14 cellular contexts compared by ENCODE assay signal in the genomic region with DNA sequence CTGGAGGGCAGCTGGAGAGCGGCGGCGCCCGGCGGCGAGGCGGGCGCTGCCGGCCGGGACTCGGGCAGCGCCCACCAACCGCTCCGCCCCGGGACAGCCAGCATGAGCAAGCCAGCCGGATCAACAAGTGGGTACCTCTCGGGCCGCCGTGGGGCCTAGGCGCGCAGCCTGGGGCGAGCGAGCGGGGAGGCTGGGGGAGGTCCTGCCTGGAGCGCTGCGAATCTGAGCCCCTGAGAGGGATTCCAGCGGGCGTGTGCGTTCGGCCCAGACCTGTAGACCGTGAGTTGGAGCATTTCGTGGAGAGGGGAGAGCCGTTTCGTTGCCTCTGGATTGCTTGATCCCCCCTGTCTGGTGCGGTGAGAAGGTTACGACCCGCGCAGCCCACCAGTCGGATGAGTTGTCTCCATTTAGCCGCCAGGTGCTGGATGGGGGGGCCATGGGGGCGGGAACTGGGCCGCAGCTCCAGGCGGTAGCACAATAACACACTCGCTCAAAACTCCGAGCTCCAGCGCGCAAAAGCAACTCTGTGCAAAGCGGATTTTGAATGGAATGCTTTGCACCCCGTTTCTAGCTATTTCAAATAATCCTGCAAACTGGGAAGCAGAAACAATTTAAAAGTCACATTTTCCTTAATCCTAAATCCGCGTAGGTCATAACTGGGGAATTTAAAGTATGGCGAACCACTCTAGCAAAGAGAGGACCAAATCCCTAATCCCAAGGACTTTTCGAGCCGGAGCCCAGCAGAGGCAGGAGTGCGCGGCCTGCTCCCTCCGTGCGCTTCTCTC. TPM values are rescaled to one million over a fixed set of nuclear protein-coding genes. Genes with fewer than 3 reads are reported as not detected.
DNase-seq lines count a peak whose midpoint lies in the region; ATAC-seq and TF ChIP-seq lines count a peak whose summit lies in the region.
"Had no signal": no experiment of that assay in that cellular context is flagged by ENCODE, and none has a peak within 500 bp of the region (broad histone marks: within the 10 kb centered on the region; RNA-seq: fewer than 3 reads in every experiment).

No MANE protein-coding gene starts in this region.

- 9% methylated on average over 58 of the region's 58 CpGs for WGBS in right cardiac atrium

- peaks cover 100% of the 10 kb centered on the region for H3K27me3 ChIP-seq in A673 (replicated peaks; ENCODE audit: insufficient read depth, low read depth, low read length, poor library complexity)
- no peaks in the 10 kb centered on the region for H3K27me3 ChIP-seq in right cardiac atrium (ENCODE audit: control insufficient read depth, insufficient read depth)

- intact Hi-C loops in A673 (cut with micrococcal nuclease; ENCODE audit: unreplicated experiment) (no loop called here), right cardiac atrium (cut with DNase I) (no loop called here)

- peak overlapping the region; percentile 29; the same call in 1 of the 2 replicates for H3K9ac ChIP-seq in ES-I3 (ENCODE audit: low read depth, low read length)

- no peaks in the 10 kb centered on the region for H3K9me3 Mint-ChIP-seq in mesothelial cell of epicardium

- H3K36me3 ChIP-seq in A673 (ENCODE audit: insufficient read depth, low read length, poor library complexity, severe bottlenecking) (no peaks in the 10 kb centered on the region), ES-I3 (ENCODE audit: insufficient read depth, low read length) (no peaks in the 10 kb centered on the region)
- H3K36me3 ChIP-seq: SJSA1, thyroid gland had no signal

- H3K27me3 Mint-ChIP-seq in mesothelial cell of epicardium (ENCODE audit: low read depth): peaks cover 99% of the 10 kb centered on the region

- DNase-seq in A673 (ENCODE audit: low spot score) (no peak), mesothelial cell of epicardium (ENCODE audit: low spot score in 2 of 2, unreplicated experiment in 2 of 2) (peak in 1 of 2 experiments; percentile 39), AG08395 (ENCODE audit: low spot score) (no peak), right cardiac atrium (no peak), NCI-H345 (lab: John Stamatoyannopoulos, UW) (no peak)
- DNase-seq in activated effector memory CD4-positive, alpha-beta T cell treated with anti-CD3 and anti-CD28 coated beads, Interleukin-2, amount 50 U/mL, for 16 hours: no peak
- DNase-seq: effector CD4-positive, alpha-beta T cell; KG1; NCI-H446 treated with DMSO at 0.1 percent for 48 hours; stimulated activated CD4-positive, alpha-beta T cell treated with anti-CD3 and anti-CD28 coated beads, Interleukin-4, amount 100 ng/mL, for 24 hours; thyroid gland had no signal

- no peak overlapping the region for H3K27ac Mint-ChIP-seq in mesothelial cell of epicardium

- H3K4me1 ChIP-seq in A673 (ENCODE audit: insufficient read depth, low read length, poor library complexity, severe bottlenecking) (peaks cover 26% of the 10 kb centered on the region), ES-I3 (ENCODE audit: insufficient read depth, low read length) (peaks cover 8% of the 10 kb centered on the region; the same call in 1 of the 2 replicates), right cardiac atrium (ENCODE audit: control insufficient read depth, insufficient read depth, low read length) (peaks cover 4% of the 10 kb centered on the region)

- H3K4me3 ChIP-seq in A673 (ENCODE audit: low read depth, low read length, poor library complexity, severe bottlenecking) (peak overlapping the region; percentile 36), right cardiac atrium (ENCODE audit: low read length) (no peak overlapping the region)
- H3K4me3 ChIP-seq: thyroid gland had no signal

- CTCF ChIA-PET in A673 (lab: Charles Lee): no interaction called here

- POLR2A ChIA-PET in A673 (lab: Charles Lee; ENCODE audit: low non-redundant PET): no interaction called here

- H3K36me3 Mint-ChIP-seq in mesothelial cell of epicardium: no peaks in the 10 kb centered on the region

- H3K9me3 ChIP-seq in A673 (ENCODE audit: low read depth, low read length, poor library complexity, severe bottlenecking): no peaks in the 10 kb centered on the region
- H3K9me3 ChIP-seq in ES-I3 (ENCODE audit: control insufficient read depth, insufficient read depth, low read length): no peaks in the 10 kb centered on the region
- H3K9me3 ChIP-seq in right cardiac atrium (ENCODE audit: control insufficient read depth, low read length): no peaks in the 10 kb centered on the region
- H3K9me3 ChIP-seq: SJSA1, thyroid gland had no signal

- ATAC-seq in right cardiac atrium: no peak

- no peak overlapping the region for H3K27ac ChIP-seq in A673 (ENCODE audit: low read depth, low read length, poor library complexity, severe bottlenecking)
- peak overlapping the region; percentile 20 for H3K27ac ChIP-seq in angular gyrus (ENCODE audit: low read depth, low read length)
- H3K27ac ChIP-seq in right cardiac atrium (ENCODE audit: low read length): no peak overlapping the region
- H3K27ac ChIP-seq: SJSA1, thyroid gland had no signal

- peak overlapping the region; percentile 29 for H3K4me3 Mint-ChIP-seq in mesothelial cell of epicardium

- BruUV-seq in A673 (replicated peaks; lab: Mats Ljungman, UMichigan): no TSS peak

- peaks cover 45% of the 10 kb centered on the region for H3K4me1 Mint-ChIP-seq in mesothelial cell of epicardium

- TF ChIP-seq CTCF in A673 (conservative IDR thresholded peaks at IDR 0.05; ENCODE audit: low read depth, low read length) (no peak), mesothelial cell of epicardium (IDR thresholded peaks at IDR 0.05; ENCODE audit: unreplicated experiment) (no peak)

RNA-seq across cellular contexts. Expression of gene NR2E1, which starts 1.0 kb away (rescaled TPM):
- total RNA-seq in A673 (2021) (not detected in 2 replicates), mesothelial cell of epicardium (not detected in 3 replicates), right cardiac atrium (not detected)
- not detected for polyA plus RNA-seq in right cardiac atrium
- total RNA-seq: thyroid gland had no signal
